9 cellular contexts compared by ENCODE assay signal in the genomic region with DNA sequence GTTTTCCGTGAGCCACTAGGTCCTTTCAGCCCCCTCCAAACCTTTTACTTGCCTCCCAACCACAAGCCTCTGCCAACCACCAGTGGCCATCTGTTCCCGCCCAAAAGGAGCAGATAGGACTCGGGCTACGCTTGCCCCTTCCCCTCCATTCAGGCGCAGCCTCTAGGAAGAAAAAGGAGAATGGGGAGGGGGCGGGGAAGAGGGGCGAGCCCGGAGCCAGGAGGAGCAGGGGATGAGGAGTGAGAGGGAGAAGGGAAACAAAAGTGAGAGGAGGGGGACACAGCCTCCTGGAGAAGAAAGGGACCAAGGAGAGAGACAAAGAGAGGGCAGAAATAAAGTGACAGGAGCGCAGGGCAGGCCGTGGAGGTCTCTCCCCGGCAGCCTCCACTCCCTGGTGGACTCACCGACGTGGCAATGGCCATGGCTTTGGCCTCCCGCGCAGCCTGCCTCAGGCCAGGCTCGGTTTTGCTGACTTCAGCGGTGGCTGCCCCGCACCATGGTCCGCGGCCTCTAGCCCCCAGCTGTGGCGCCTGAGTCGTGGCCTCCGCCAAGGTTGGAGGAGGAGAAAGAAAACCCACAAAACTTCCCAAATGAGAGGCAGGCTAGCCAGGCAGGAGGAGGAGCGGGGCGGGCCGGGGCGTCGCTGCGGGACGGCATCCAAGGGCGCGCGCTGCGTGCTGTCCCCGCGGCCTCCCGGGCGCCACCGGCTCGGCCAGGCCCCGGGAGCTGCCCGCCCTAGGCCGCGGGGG. TPM values are rescaled to one million over a fixed set of nuclear protein-coding genes. Genes with fewer than 3 reads are reported as not detected.
DNase-seq lines count a peak whose midpoint lies in the region; ATAC-seq and TF ChIP-seq lines count a peak whose summit lies in the region.
"Had no signal": no experiment of that assay in that cellular context is flagged by ENCODE, and none has a peak within 500 bp of the region (broad histone marks: within the 10 kb centered on the region; RNA-seq: fewer than 3 reads in every experiment).

A gene with protein sequence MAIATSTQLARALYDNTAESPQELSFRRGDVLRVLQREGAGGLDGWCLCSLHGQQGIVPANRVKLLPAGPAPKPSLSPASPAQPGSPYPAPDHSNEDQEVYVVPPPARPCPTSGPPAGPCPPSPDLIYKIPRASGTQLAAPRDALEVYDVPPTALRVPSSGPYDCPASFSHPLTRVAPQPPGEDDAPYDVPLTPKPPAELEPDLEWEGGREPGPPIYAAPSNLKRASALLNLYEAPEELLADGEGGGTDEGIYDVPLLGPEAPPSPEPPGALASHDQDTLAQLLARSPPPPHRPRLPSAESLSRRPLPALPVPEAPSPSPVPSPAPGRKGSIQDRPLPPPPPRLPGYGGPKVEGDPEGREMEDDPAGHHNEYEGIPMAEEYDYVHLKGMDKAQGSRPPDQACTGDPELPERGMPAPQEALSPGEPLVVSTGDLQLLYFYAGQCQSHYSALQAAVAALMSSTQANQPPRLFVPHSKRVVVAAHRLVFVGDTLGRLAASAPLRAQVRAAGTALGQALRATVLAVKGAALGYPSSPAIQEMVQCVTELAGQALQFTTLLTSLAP (minus strand): TSS at position 569 of the 749 bp plus-strand sequence. CDS start 147 bp downstream, at position 422.

- intact Hi-C loops in IMR-90 (cut with micrococcal nuclease), result no loop called here
- intact Hi-C loops in dorsolateral prefrontal cortex (cut with DNase I), result loop anchor here (1.0 to 5.0 kb wide), 2 partner anchors 12 to 37 kb away; no protein-coding TSS in a partner anchor

- H2BK20ac ChIP-seq in IMR-90 (ENCODE audit: low read depth, low read length), result no peak within 1 kb of the TSS

- H2AFZ ChIP-seq in IMR-90 (replicated peaks; ENCODE audit: low read length, poor library complexity), result peak within 1 kb of the TSS; percentile 88

- peak within 1 kb of the TSS; percentile 98 for H3K9ac ChIP-seq in IMR-90 (ENCODE audit: low read depth, low read length)

- WGBS in IMR-90 (ENCODE audit: extremely low coverage in 2 of 2, insufficient read length in 1 of 2), 2 experiments, result 0% methylated on average over 5 of the region's 44 CpGs; no CpG with 5 or more reads in 1 of the 2 experiments

- no peak within 1 kb of the TSS; the same call in 2 of the 3 replicates for H2BK15ac ChIP-seq in IMR-90 (ENCODE audit: low read depth, low read length)

- peaks cover 6% of the 10 kb centered on the region; the same call in 1 of the 2 replicates for H3K36me3 ChIP-seq in IMR-90 (ENCODE audit: control insufficient read depth, insufficient read depth, low read length)
- no peaks in the 10 kb centered on the region for H3K36me3 ChIP-seq in kidney epithelial cell (ENCODE audit: control insufficient read depth, insufficient read depth, low read length)

- no TSS peak for BruUV-seq in IMR-90 (replicated peaks; lab: Mats Ljungman, UMichigan)

- CTCF ChIA-PET in IMR-90 (lab: Yijun Ruan, JAX), result no interaction called here

- H3K56ac ChIP-seq in IMR-90 (ENCODE audit: extremely low read depth, insufficient read depth, low read length), result peak within 1 kb of the TSS; percentile 50

- H4K91ac ChIP-seq in IMR-90 (ENCODE audit: insufficient read depth, low read depth, low read length), result peak within 1 kb of the TSS; percentile 96

- H3K27me3 Mint-ChIP-seq in natural killer cell treated with Interleukin-12 subunit alpha and Interleukin-12 subunit beta and Interleukin-15 and Interleukin-18, amount 100 ng/mL, for 72 hours, result peaks cover 44 to 50% of the 10 kb centered on the region in 2 donors

- TF ChIP-seq RAD21 in IMR-90 (IDR thresholded peaks at IDR 0.05; ENCODE audit: low read length), result no peak

- no peak within 1 kb of the TSS for H3K27ac Mint-ChIP-seq in natural killer cell treated with Interleukin-12 subunit alpha and Interleukin-12 subunit beta and Interleukin-15 and Interleukin-18, amount 100 ng/mL, for 72 hours

- no peaks in the 10 kb centered on the region for H3K9me3 ChIP-seq in IMR-90 (ENCODE audit: control insufficient read depth, insufficient read depth, low read length)

- H4K8ac ChIP-seq in IMR-90 (ENCODE audit: low read depth in 2 of 2, low read length in 2 of 2), result peak within 1 kb of the TSS; percentile 95 to 99

- H4K5ac ChIP-seq in IMR-90 (ENCODE audit: low read depth, low read length), result peak within 1 kb of the TSS; percentile 80

- no peaks in the 10 kb centered on the region for H3K36me3 Mint-ChIP-seq in natural killer cell treated with Interleukin-12 subunit alpha and Interleukin-12 subunit beta and Interleukin-15 and Interleukin-18, amount 100 ng/mL, for 72 hours

- H2AK9ac ChIP-seq in IMR-90 (replicated peaks; ENCODE audit: low read depth, low read length, poor library complexity), result peak within 1 kb of the TSS; percentile 100

- dilution Hi-C loops in IMR-90 (cut with HindIII; ENCODE audit: low sequenced_read_pairs, unreplicated experiment), result no loop called here

- H3K27me3 ChIP-seq in IMR-90 (ENCODE audit: control insufficient read depth, insufficient read depth, low read length), result peaks cover 10% of the 10 kb centered on the region; the same call in 1 of the 2 replicates
- peaks cover 0 to 28% (median 7%) of the 10 kb centered on the region in 45 donors for H3K27me3 ChIP-seq in dorsolateral prefrontal cortex
- H3K27me3 ChIP-seq in kidney epithelial cell (ENCODE audit: control insufficient read depth, insufficient read depth, low read length), result peaks cover 17% of the 10 kb centered on the region

- H3K27ac ChIP-seq in IMR-90 (ENCODE audit: insufficient read depth, low read length), result peak within 1 kb of the TSS; percentile 98
- peak within 1 kb of the TSS; percentile 88 to 99 (median 98) for H3K27ac ChIP-seq in dorsolateral prefrontal cortex
- peak within 1 kb of the TSS; percentile 48 to 99 (median 96) for H3K27ac ChIP-seq in skin epidermis

- in situ Hi-C loops in IMR-90 (cut with MboI; ENCODE audit: low sequenced_read_pairs), result no loop called here

- H3K79me1 ChIP-seq in IMR-90 (ENCODE audit: low read depth in 1 of 2, low read length in 2 of 2), result peaks cover 13 to 37% of the 10 kb centered on the region in 2 experiments; a peak in 3 of 4 replicates

- H2BK5ac ChIP-seq in IMR-90 (ENCODE audit: low read depth, low read length, poor library complexity, severe bottlenecking), result peak within 1 kb of the TSS; percentile 73

- peak within 1 kb of the TSS; percentile 67 for H3K18ac ChIP-seq in IMR-90 (ENCODE audit: low read depth, low read length)

- POLR2A ChIA-PET in IMR-90 (lab: Charles Lee; ENCODE audit: unreplicated experiment), result no interaction called here

- H3K4ac ChIP-seq in IMR-90 (ENCODE audit: low read depth, low read length), result peak within 1 kb of the TSS; percentile 92

- H3K4me3 ChIP-seq in IMR-90 (ENCODE audit: insufficient read depth, low read depth, low read length), result peak within 1 kb of the TSS; percentile 55
- H3K4me3 ChIP-seq in dorsolateral prefrontal cortex, result peak within 1 kb of the TSS; percentile 41 to 73 (median 61)
- H3K4me3 ChIP-seq in kidney epithelial cell (ENCODE audit: low read depth, low read length), result peak within 1 kb of the TSS; percentile 43
- H3K4me3 ChIP-seq in skin epidermis, result peak within 1 kb of the TSS; percentile 44 to 63 (median 51)

- peak within 1 kb of the TSS; percentile 93 for H3K23ac ChIP-seq in IMR-90 (ENCODE audit: low read depth, low read length)

- no peak within 1 kb of the TSS for H3K4me3 Mint-ChIP-seq in natural killer cell treated with Interleukin-12 subunit alpha and Interleukin-12 subunit beta and Interleukin-15 and Interleukin-18, amount 100 ng/mL, for 72 hours

- peak within 1 kb of the TSS; percentile 97 for H2AK5ac ChIP-seq in IMR-90 (ENCODE audit: low read depth, low read length)

- no peak; the same call in 1 of the 2 replicates for TF ChIP-seq POLR2A in IMR-90 (IDR thresholded peaks at IDR 0.05; ENCODE audit: low read depth, low read length)

- peaks cover 8% of the 10 kb centered on the region; the same call in 1 of the 2 replicates for H3K9me1 ChIP-seq in IMR-90 (ENCODE audit: insufficient read depth, low read length)

- no peaks in the 10 kb centered on the region for H3K4me1 Mint-ChIP-seq in natural killer cell treated with Interleukin-12 subunit alpha and Interleukin-12 subunit beta and Interleukin-15 and Interleukin-18, amount 100 ng/mL, for 72 hours (ENCODE audit: low read depth in 2 of 2)

- ATAC-seq in IMR-90 (ENCODE audit: low read depth), result peak; percentile 25
- no peak for ATAC-seq in HG03378 (IDR thresholded peaks at IDR 0.05; ENCODE audit: unreplicated experiment)
- ATAC-seq in HG03045 (IDR thresholded peaks at IDR 0.05; ENCODE audit: unreplicated experiment), result no peak
- no peak for ATAC-seq in natural killer cell treated with Interleukin-12 subunit alpha and Interleukin-12 subunit beta and Interleukin-15 and Interleukin-18, amount 100 ng/mL, for 72 hours

- DNase-seq in IMR-90 (peak; percentile 18), dorsolateral prefrontal cortex (peak in 3 of 10 donors; percentile 22 to 71 (median 47)), kidney epithelial cell (ENCODE audit: low read depth) (no peak), OCI-M2 (lab: John Stamatoyannopoulos, UW; ENCODE audit: unreplicated experiment) (no peak)
- no peak for DNase-seq in natural killer cell treated with Interleukin-12 subunit alpha and Interleukin-12 subunit beta and Interleukin-15 and Interleukin-18, amount 100 ng/mL, for 72 hours (ENCODE audit: low spot score)
- DNase-seq: activated CD8-positive, alpha-beta memory T cell treated with anti-CD3 and anti-CD28 coated beads, Interleukin-2, amount 50 U/mL, for 48 hours had no signal

- H3K14ac ChIP-seq in IMR-90 (replicated peaks; ENCODE audit: low read depth, low read length), result peak within 1 kb of the TSS; percentile 93

- H3K4me1 ChIP-seq in IMR-90 (ENCODE audit: control insufficient read depth, insufficient read depth, low read length), result peaks cover 8% of the 10 kb centered on the region

- no peaks in the 10 kb centered on the region for H3K9me3 Mint-ChIP-seq in natural killer cell treated with Interleukin-12 subunit alpha and Interleukin-12 subunit beta and Interleukin-15 and Interleukin-18, amount 100 ng/mL, for 72 hours

- no peak for TF ChIP-seq CTCF in IMR-90 (conservative IDR thresholded peaks at IDR 0.05; ENCODE audit: low read depth, low read length)
- TF ChIP-seq CTCF in dorsolateral prefrontal cortex (IDR thresholded peaks at IDR 0.05 in 54 of 56, conservative IDR thresholded peaks at IDR 0.05 in 2 of 56; ENCODE audit: low read depth in 1 of 56, partially characterized antibody in 56 of 56), result no peak
- TF ChIP-seq CTCF in kidney epithelial cell (IDR thresholded peaks at IDR 0.05; ENCODE audit: insufficient read depth, low read length, poor library complexity, severe bottlenecking), result no peak

- H2BK120ac ChIP-seq in IMR-90 (ENCODE audit: low read depth, low read length), result peak within 1 kb of the TSS; percentile 47

- peak within 1 kb of the TSS; percentile 92 for H3K4me2 ChIP-seq in IMR-90 (ENCODE audit: low read depth, low read length)

- peaks cover 12% of the 10 kb centered on the region; the same call in 1 of the 2 replicates for H4K20me1 ChIP-seq in IMR-90 (ENCODE audit: insufficient read depth, low read length)

RNA-seq across cellular contexts. Expression of the gene that starts here (rescaled TPM):
- total RNA-seq in IMR-90 (2012; rRNA removed) (2.2 and 2.5 TPM in 2 replicates), dorsolateral prefrontal cortex (100 to 1,000 TPM in 1 of 120 experiments, 10 to 100 TPM in 118, 1 to 10 TPM in 1; 9.3 to 104 (median 26.2) TPM), kidney epithelial cell (10.8 and 15.4 TPM in 2 replicates)
- 11.6 and 13.3 TPM in 2 replicates for polyA plus RNA-seq in IMR-90 (2012; rRNA removed)
- polyA plus RNA-seq in IMR-90 (2012; cell fraction: cytosol; rRNA removed), result 7.2 and 13.1 TPM in 2 replicates
- polyA plus RNA-seq in IMR-90 (2012; cell fraction: nucleus; rRNA removed; ENCODE audit: low replicate concordance), result 34.4 and 64.4 TPM in 2 replicates
- not detected for total RNA-seq in natural killer cell treated with Interleukin-12 subunit alpha and Interleukin-12 subunit beta and Interleukin-15 and Interleukin-18, amount 100 ng/mL, for 72 hours
